9 cellular contexts compared by ENCODE assay signal in the genomic region with DNA sequence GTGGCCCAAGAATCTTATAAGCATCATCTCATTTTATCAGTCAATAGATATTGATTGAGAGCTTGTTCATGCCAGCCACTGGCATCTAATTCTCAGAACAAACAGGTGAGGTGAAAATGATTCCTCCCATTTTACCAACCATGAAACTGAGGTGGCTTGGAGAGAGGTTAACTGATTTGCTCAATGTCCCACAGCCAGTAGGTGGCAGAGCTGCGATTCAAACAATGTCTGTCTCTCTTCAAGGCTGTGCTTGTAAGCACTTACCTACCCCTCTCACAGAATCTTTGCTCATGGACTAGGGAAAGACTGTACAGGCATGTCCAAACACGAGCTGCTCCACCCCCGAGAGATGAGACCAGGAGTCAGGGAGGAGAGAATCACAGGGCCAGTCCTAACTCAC.
A peak's percentile ranks its signal among the peaks of the same experiment; 100 is the strongest.
DNase-seq lines count a peak whose midpoint lies in the region; ATAC-seq and TF ChIP-seq lines count a peak whose summit lies in the region.
"Had no signal": no experiment of that assay in that cellular context is flagged by ENCODE, and none has a peak within 500 bp of the region (broad histone marks: within the 10 kb centered on the region; RNA-seq: fewer than 3 reads in every experiment).

No MANE protein-coding gene starts in this region.

- TF ChIP-seq CTCF in HFF-Myc (IDR thresholded peaks at IDR 0.05; ENCODE audit: low read depth, low read length, missing control alignments), result peak; percentile 52

- no peak overlapping the region for H3K4me3 ChIP-seq in HFF-Myc (replicated peaks; ENCODE audit: low read depth, low read length)

- DNase-seq in NCI-H345 (lab: John Stamatoyannopoulos, UW) (peak; percentile 24), NCI-H345 treated with DMSO at 0.1 percent for 48 hours (lab: John Stamatoyannopoulos, UW; ENCODE audit: unreplicated experiment) (no peak), HFF-Myc (ENCODE audit: extremely low read depth, low read depth) (peak; percentile 9), SHP77 (lab: John Stamatoyannopoulos, UW) (peak; percentile 37 to 49), kidney glomerular epithelial cell (lab: John Stamatoyannopoulos, UW) (peak; percentile 22)
- DNase-seq in activated CD8-positive, alpha-beta memory T cell treated with anti-CD3 and anti-CD28 coated beads, Interleukin-2, amount 50 U/mL, for 4 hours, result no peak
- no peak for DNase-seq in activated CD4-positive, CD25-positive, alpha-beta regulatory T cell (lab: John Stamatoyannopoulos, UW)
- DNase-seq: activated B cell treated with CpG ODN at 0.5 μM for 24 hours had no signal

- no peak for ATAC-seq in GM18873 (IDR thresholded peaks at IDR 0.05; ENCODE audit: low FRiP score, unreplicated experiment)

Comparison
In these comparisons a context has a peak if more than half of its experiments do, and no peak if none do; other contexts are left out.
1. DNase-seq: peak in NCI-H345 (single experiment), HFF-Myc (single experiment), SHP77 (2 of 2) and kidney glomerular epithelial cell (single experiment); none in NCI-H345 treated with DMSO at 0.1 percent for 48 hours (single experiment), activated CD8-positive, alpha-beta memory T cell treated with anti-CD3 and anti-CD28 coated beads, Interleukin-2, amount 50 U/mL, for 4 hours (single experiment) and activated CD4-positive, CD25-positive, alpha-beta regulatory T cell (0 of 4).